In the genomic region with DNA sequence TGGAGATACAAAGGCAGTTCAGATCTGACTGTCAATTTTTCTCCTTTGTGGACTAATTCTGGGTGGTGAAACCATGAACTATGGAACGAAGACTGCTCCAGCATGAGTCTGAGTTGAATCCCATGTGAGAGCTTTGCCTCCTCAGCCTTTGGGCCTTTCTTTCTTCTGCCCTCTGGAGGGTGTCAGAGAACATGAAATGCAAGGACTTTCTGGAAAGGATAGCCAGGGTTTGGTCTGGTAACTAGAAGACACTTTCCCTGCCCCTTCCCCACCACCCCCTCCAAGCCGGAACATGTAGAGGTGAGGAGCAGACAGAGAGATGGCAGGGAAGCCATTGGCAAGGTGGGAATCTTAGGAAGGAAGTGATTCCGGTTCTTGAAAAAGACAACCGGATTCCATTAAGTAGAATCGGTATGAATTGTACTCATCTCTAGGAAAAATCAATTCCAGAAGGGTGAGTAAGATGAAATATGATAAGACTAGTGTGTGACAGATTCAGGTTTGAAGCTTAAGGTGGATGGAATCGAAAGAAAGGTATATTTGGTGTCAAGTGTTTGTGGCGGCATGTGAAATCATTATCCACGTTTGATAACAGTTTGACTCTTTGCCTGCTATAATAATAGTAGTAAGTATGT, we compare ENCODE assay signal across 8 cellular contexts. TPM values are rescaled to one million over a fixed set of nuclear protein-coding genes. Genes with fewer than 3 reads are reported as not detected.
DNase-seq lines count a peak whose midpoint lies in the region; ATAC-seq and TF ChIP-seq lines count a peak whose summit lies in the region.

No MANE protein-coding gene starts in this region.

- peaks cover 40% of the 10 kb centered on the region for H3K4me1 ChIP-seq in HUES64 (ENCODE audit: insufficient read depth, low read length)
- peaks cover 0 to 10% (median 1%) of the 10 kb centered on the region in 4 donors for H3K4me1 ChIP-seq in liver (ENCODE audit: control insufficient read depth in 4 of 4, insufficient read depth in 4 of 4, low read length in 3 of 4)

- H3K36me3 ChIP-seq in HUES64 (ENCODE audit: insufficient read depth, low read length) (no peaks in the 10 kb centered on the region), liver (ENCODE audit: control insufficient read depth in 4 of 4, insufficient read depth in 3 of 4, low read depth in 1 of 4, low read length in 3 of 4) (no peaks in the 10 kb centered on the region)

- WGBS in HUES64: 88% methylated on average over 8 of the region's 8 CpGs
- 72% methylated on average over 8 of the region's 8 CpGs for WGBS in liver

- H3K4me3 ChIP-seq in AG04450 (ENCODE audit: low read depth, low read length) (no peak overlapping the region), HUES64 (ENCODE audit: low read length) (no peak overlapping the region), cardiac fibroblast (replicated peaks in 1 of 2; ENCODE audit: low read depth in 2 of 2, low read length in 2 of 2) (no peak overlapping the region), liver (ENCODE audit: low read depth in 1 of 3, low read length in 3 of 3) (no peak overlapping the region)

- H3K9ac ChIP-seq in HUES64 (ENCODE audit: low read depth, low read length): no peak overlapping the region
- no peak overlapping the region for H3K9ac ChIP-seq in liver (ENCODE audit: low read depth in 1 of 2, low read length in 2 of 2)

- ATAC-seq in omental fat pad (ENCODE audit: low FRiP score): no peak

- no peak overlapping the region for H3K27ac ChIP-seq in AG04450 (ENCODE audit: low read depth, low read length)
- H3K27ac ChIP-seq in HUES64 (ENCODE audit: low read depth, low read length): peak overlapping the region; percentile 30; the same call in 1 of the 2 replicates
- no peak overlapping the region for H3K27ac ChIP-seq in liver (ENCODE audit: low read depth in 1 of 2, low read length in 2 of 2)

- POLR2A ChIA-PET in AG04450 (lab: Yijun Ruan, JAX): no interaction called here

- H3K27me3 ChIP-seq in AG04450 (ENCODE audit: control insufficient read depth, insufficient read depth, low read length) (no peaks in the 10 kb centered on the region), HUES64 (ENCODE audit: insufficient read depth, low read length) (no peaks in the 10 kb centered on the region), liver (ENCODE audit: control insufficient read depth in 4 of 4, insufficient read depth in 4 of 4, low read length in 3 of 4) (no peaks in the 10 kb centered on the region)

- TF ChIP-seq CTCF in AG04450 (IDR thresholded peaks at IDR 0.05; ENCODE audit: low read depth, low read length) (peak; percentile 50), cardiac fibroblast (IDR thresholded peaks at IDR 0.05; ENCODE audit: low read depth, low read length) (peak; percentile 43), liver (IDR thresholded peaks at IDR 0.05; ENCODE audit: low read depth, low read length, missing input control) (peak; percentile 24), omental fat pad (IDR thresholded peaks at IDR 0.05) (no peak)

- TF ChIP-seq RAD21 in liver (IDR thresholded peaks at IDR 0.05): peak; percentile 59 to 78

- CTCF ChIA-PET in AG04450 (lab: Charles Lee): interaction anchor here (0.8 to 2.7 kb wide), 8 partner anchors 9 to 141 kb away, joined by 3 to 30 read pairs (median 3); no protein-coding TSS in a partner anchor

- no peak for DNase-seq in AG04450 (ENCODE audit: low read depth, low spot score)
- peak; percentile 61 to 67 for DNase-seq in cardiac fibroblast (ENCODE audit: low read depth in 2 of 2)
- DNase-seq in NCI-H524 treated with DMSO at 0.1 percent for 48 hours (lab: John Stamatoyannopoulos, UW): no peak
- no peak for DNase-seq in omental fat pad (ENCODE audit: low spot score)
- DNase-seq in NCI-H2029 (lab: John Stamatoyannopoulos, UW): no peak
- DNase-seq in NCI-H2081 treated with DMSO at 0.1 percent for 48 hours (lab: John Stamatoyannopoulos, UW): no peak

- H3K9me3 ChIP-seq in AG04450 (ENCODE audit: control insufficient read depth, insufficient read depth, low read length): no peaks in the 10 kb centered on the region
- no peaks in the 10 kb centered on the region for H3K9me3 ChIP-seq in HUES64 (ENCODE audit: insufficient read depth, low read depth, low read length)
- no peaks in the 10 kb centered on the region for H3K9me3 ChIP-seq in liver (ENCODE audit: control insufficient read depth in 4 of 4, low read length in 3 of 4)

TF ChIP-seq in liver, 16 proteins besides CTCF, POLR2A, EP300 and RAD21:
- TF ChIP-seq GABPA (IDR thresholded peaks at IDR 0.05 in 1 of 2, conservative IDR thresholded peaks at IDR 0.05 in 1 of 2) (no peak), YY1 (IDR thresholded peaks at IDR 0.05) (no peak), HNF4G (IDR thresholded peaks at IDR 0.05) (no peak), EGR1 (IDR thresholded peaks at IDR 0.05; ENCODE audit: low read depth in 2 of 2) (no peak), RXRA (IDR thresholded peaks at IDR 0.05) (no peak), NR2F2 (IDR thresholded peaks at IDR 0.05) (no peak), FOXA1 (IDR thresholded peaks at IDR 0.05) (no peak), HNF4A (conservative IDR thresholded peaks at IDR 0.05) (no peak), FOXA2 (IDR thresholded peaks at IDR 0.05) (no peak), SP1 (IDR thresholded peaks at IDR 0.05) (no peak), JUND (IDR thresholded peaks at IDR 0.05) (no peak), TAF1 (conservative IDR thresholded peaks at IDR 0.05) (no peak)
- TF ChIP-seq, protein P1, sequence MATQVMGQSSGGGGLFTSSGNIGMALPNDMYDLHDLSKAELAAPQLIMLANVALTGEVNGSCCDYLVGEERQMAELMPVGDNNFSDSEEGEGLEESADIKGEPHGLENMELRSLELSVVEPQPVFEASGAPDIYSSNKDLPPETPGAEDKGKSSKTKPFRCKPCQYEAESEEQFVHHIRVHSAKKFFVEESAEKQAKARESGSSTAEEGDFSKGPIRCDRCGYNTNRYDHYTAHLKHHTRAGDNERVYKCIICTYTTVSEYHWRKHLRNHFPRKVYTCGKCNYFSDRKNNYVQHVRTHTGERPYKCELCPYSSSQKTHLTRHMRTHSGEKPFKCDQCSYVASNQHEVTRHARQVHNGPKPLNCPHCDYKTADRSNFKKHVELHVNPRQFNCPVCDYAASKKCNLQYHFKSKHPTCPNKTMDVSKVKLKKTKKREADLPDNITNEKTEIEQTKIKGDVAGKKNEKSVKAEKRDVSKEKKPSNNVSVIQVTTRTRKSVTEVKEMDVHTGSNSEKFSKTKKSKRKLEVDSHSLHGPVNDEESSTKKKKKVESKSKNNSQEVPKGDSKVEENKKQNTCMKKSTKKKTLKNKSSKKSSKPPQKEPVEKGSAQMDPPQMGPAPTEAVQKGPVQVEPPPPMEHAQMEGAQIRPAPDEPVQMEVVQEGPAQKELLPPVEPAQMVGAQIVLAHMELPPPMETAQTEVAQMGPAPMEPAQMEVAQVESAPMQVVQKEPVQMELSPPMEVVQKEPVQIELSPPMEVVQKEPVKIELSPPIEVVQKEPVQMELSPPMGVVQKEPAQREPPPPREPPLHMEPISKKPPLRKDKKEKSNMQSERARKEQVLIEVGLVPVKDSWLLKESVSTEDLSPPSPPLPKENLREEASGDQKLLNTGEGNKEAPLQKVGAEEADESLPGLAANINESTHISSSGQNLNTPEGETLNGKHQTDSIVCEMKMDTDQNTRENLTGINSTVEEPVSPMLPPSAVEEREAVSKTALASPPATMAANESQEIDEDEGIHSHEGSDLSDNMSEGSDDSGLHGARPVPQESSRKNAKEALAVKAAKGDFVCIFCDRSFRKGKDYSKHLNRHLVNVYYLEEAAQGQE (IDR thresholded peaks at IDR 0.05): no peak
- TF ChIP-seq, protein P2, sequence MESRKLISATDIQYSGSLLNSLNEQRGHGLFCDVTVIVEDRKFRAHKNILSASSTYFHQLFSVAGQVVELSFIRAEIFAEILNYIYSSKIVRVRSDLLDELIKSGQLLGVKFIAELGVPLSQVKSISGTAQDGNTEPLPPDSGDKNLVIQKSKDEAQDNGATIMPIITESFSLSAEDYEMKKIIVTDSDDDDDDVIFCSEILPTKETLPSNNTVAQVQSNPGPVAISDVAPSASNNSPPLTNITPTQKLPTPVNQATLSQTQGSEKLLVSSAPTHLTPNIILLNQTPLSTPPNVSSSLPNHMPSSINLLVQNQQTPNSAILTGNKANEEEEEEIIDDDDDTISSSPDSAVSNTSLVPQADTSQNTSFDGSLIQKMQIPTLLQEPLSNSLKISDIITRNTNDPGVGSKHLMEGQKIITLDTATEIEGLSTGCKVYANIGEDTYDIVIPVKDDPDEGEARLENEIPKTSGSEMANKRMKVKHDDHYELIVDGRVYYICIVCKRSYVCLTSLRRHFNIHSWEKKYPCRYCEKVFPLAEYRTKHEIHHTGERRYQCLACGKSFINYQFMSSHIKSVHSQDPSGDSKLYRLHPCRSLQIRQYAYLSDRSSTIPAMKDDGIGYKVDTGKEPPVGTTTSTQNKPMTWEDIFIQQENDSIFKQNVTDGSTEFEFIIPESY (IDR thresholded peaks at IDR 0.05): no peak
- TF ChIP-seq, protein P3, sequence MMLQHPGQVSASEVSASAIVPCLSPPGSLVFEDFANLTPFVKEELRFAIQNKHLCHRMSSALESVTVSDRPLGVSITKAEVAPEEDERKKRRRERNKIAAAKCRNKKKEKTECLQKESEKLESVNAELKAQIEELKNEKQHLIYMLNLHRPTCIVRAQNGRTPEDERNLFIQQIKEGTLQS (IDR thresholded peaks at IDR 0.05): no peak
- TF ChIP-seq, protein P4, sequence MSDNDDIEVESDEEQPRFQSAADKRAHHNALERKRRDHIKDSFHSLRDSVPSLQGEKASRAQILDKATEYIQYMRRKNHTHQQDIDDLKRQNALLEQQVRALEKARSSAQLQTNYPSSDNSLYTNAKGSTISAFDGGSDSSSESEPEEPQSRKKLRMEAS (IDR thresholded peaks at IDR 0.05): no peak
TF ChIP-seq in liver: peak in this region for 0.

RNA-seq across cellular contexts. Expression of a gene that starts 19.0 kb away (rescaled TPM):
- polyA plus RNA-seq in AG04450 (2011; rRNA removed): 144 and 158 TPM in 2 replicates
- polyA minus RNA-seq in AG04450 (2011; rRNA and poly(A)+ RNA removed): 107 and 120 TPM in 2 replicates
- 24.1 TPM for polyA plus RNA-seq in HUES64 (2013, experiment 1 of 2)
- polyA plus RNA-seq in HUES64 (2013, experiment 2 of 2): 30.2 TPM
- 10 to 100 TPM in 1 of 2 donors, 1 to 10 TPM in 1; 8.8 to 18.7 TPM for total RNA-seq in liver
- 10 to 100 TPM; 11.3 to 20.2 TPM for polyA plus RNA-seq in liver
- 1,000 to 10,000 TPM in 3 of 4 donors, 100 to 1,000 TPM in 1; 361 to 3,943 (median 1,771) TPM for total RNA-seq in omental fat pad

Comparison
In these comparisons a context has a peak if more than half of its experiments do, and no peak if none do; other contexts are left out.
1. DNase-seq: peak in cardiac fibroblast (2 of 2); none in AG04450 (single experiment), NCI-H524 treated with DMSO at 0.1 percent for 48 hours (single experiment), omental fat pad (single experiment), NCI-H2029 (single experiment) and NCI-H2081 treated with DMSO at 0.1 percent for 48 hours (single experiment).
2. CTCF ChIP-seq: peak in AG04450 (single experiment), cardiac fibroblast (single experiment) and liver (single experiment); none in omental fat pad (0 of 3).
3. RNA of a gene that starts 19.0 kb away (total RNA-seq): 361 to 3,943 TPM in omental fat pad; 8.8 to 18.7 TPM in liver; every median in the first group is over 10 times any median in the second.